In genomic region chr3:129967761-129968160, GRCh38 we compare ENCODE assay signal across 20 cellular contexts. TPM values are rescaled to one million over a fixed set of nuclear protein-coding genes. Genes with fewer than 3 reads are reported as not detected.
DNase-seq lines count a peak whose midpoint lies in the region; ATAC-seq and TF ChIP-seq lines count a peak whose summit lies in the region.
"Had no signal": no experiment of that assay in that cellular context is flagged by ENCODE, and none has a peak within 500 bp of the region (broad histone marks: within the 10 kb centered on the region; RNA-seq: fewer than 3 reads in every experiment).

No MANE protein-coding gene starts in this region.

- no peaks in the 10 kb centered on the region for H4K20me1 ChIP-seq in BLaER1
- no peaks in the 10 kb centered on the region for H4K20me1 ChIP-seq in osteoblast (ENCODE audit: insufficient read depth, low read length)
- H4K20me1 ChIP-seq: BLaER1 treated with 17β-estradiol and CSF1 and Interleukin-3, amounts not matched to agents 10 nM and 100 nM had no signal

- H3K27ac ChIP-seq in BLaER1 = no peak overlapping the region
- peak overlapping the region; percentile 2 for H3K27ac ChIP-seq in osteoblast (ENCODE audit: low read depth, low read length)
- H3K27ac ChIP-seq: BLaER1 treated with 17β-estradiol and CSF1 and Interleukin-3, amounts not matched to agents 10 nM and 100 nM had no signal

- H2AFZ ChIP-seq in osteoblast (ENCODE audit: low read length) = no peak overlapping the region
- H2AFZ ChIP-seq: GM23338 had no signal

- no peak for TF ChIP-seq CTCF in osteoblast (IDR thresholded peaks at IDR 0.05; ENCODE audit: extremely low read depth, low read depth, low read length)

- peaks cover 16% of the 10 kb centered on the region for H3K4me1 ChIP-seq in BLaER1
- peaks cover 11% of the 10 kb centered on the region for H3K4me1 ChIP-seq in osteoblast (ENCODE audit: insufficient read depth, low read length)

- H3K27me3 ChIP-seq in BLaER1 (peaks cover 2% of the 10 kb centered on the region; the same call in 1 of the 2 replicates), osteoblast (ENCODE audit: insufficient read depth, low read length) (no peaks in the 10 kb centered on the region)

- H3K36me3 ChIP-seq in BLaER1 (no peaks in the 10 kb centered on the region), osteoblast (ENCODE audit: insufficient read depth, low read length) (peaks cover 67% of the 10 kb centered on the region)
- H3K36me3 ChIP-seq: BLaER1 treated with 17β-estradiol and CSF1 and Interleukin-3, amounts not matched to agents 10 nM and 100 nM had no signal

- H3K4me2 ChIP-seq in BLaER1 (0 out of 2 replicates have a peak overlapping the region, but pooled peaks have one; percentile 35), osteoblast (ENCODE audit: insufficient read depth, low read length) (no peak overlapping the region)
- H3K4me2 ChIP-seq: GM23338 had no signal

- H3K9ac ChIP-seq in BLaER1 = no peak overlapping the region
- H3K9ac ChIP-seq: BLaER1 treated with 17β-estradiol and CSF1 and Interleukin-3, amounts not matched to agents 10 nM and 100 nM had no signal

- DNase-seq in M059J (ENCODE audit: low read depth) (peak; percentile 12), left kidney (ENCODE audit: low read depth, low spot score) (peak; percentile 35), osteoblast (ENCODE audit: insufficient read length, low spot score, missing footprints) (no peak), HuH-7.5 (ENCODE audit: low spot score) (no peak)
- no peak for DNase-seq in activated CD4-positive, alpha-beta T cell treated with anti-CD3 and anti-CD28 coated beads for 48 hours
- DNase-seq: CD4-positive, alpha-beta T cell; CD8-positive, alpha-beta memory T cell; DMS 273 treated with DMSO at 0.1 percent for 48 hours; DMS79; GF-D8; H9; HFFc6 had no signal

- ATAC-seq in GM18909 (IDR thresholded peaks at IDR 0.05; ENCODE audit: poor library complexity, unreplicated experiment) (no peak), GM21576 (IDR thresholded peaks at IDR 0.05; ENCODE audit: unreplicated experiment) (no peak)
- ATAC-seq: GM23338 had no signal

- H3K9me3 ChIP-seq in BLaER1 = no peaks in the 10 kb centered on the region
- H3K9me3 ChIP-seq in osteoblast (ENCODE audit: low read depth, low read length) = no peaks in the 10 kb centered on the region
- H3K9me3 ChIP-seq: BLaER1 treated with 17β-estradiol and CSF1 and Interleukin-3, amounts not matched to agents 10 nM and 100 nM had no signal

- H3K79me2 ChIP-seq in osteoblast (ENCODE audit: insufficient read depth, low read length) = no peaks in the 10 kb centered on the region

- H3K4me3 ChIP-seq in BLaER1 = no peak overlapping the region
- H3K4me3 ChIP-seq in osteoblast (ENCODE audit: insufficient read depth, low read length) = no peak overlapping the region
- H3K4me3 ChIP-seq: BLaER1 treated with 17β-estradiol and CSF1 and Interleukin-3, amounts not matched to agents 10 nM and 100 nM; GM23338 had no signal

RNA-seq across cellular contexts. Expression of gene TRH, which starts 6.8 kb away (rescaled TPM):
- total RNA-seq in M059J (2014; rRNA removed; shearing (Covaris generic)) = not detected in 2 replicates
- under 0.01 TPM in 2 replicates for total RNA-seq in osteoblast
- total RNA-seq: B cell; CD4-positive, alpha-beta T cell; CD8-positive, alpha-beta memory T cell; G401; H4; H9; HFFc6 had no signal

Comparison
In these comparisons a context has a peak if more than half of its experiments do, and no peak if none do; other contexts are left out.
1. DNase-seq: peak in M059J (single experiment) and left kidney (single experiment); none in osteoblast (single experiment), HuH-7.5 (single experiment) and activated CD4-positive, alpha-beta T cell treated with anti-CD3 and anti-CD28 coated beads for 48 hours (single experiment).